Comparison of ENCODE assay signal across 2 cellular contexts in the genomic region with DNA sequence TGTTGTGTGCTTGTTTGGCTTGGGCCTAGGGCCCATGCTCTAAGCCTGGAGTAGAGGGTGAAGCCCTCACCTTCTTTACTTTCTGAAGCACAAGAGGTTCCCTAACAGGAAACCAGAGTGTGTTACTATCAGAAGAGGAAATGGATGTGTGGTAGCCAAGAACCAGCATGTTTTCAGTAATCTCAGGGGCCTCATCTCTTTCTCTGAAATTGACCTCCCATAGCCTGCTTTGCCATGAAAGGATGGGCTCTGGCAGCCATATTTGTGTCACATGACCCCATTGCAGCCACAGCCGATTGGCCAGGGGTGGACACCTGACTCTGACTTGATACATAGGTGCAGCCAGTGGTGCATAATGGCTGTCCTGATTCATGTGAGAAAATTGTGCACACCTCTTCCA.
A peak's percentile ranks its signal among the peaks of the same experiment; 100 is the strongest.
TF ChIP-seq lines count a peak whose summit lies in the region.

No MANE protein-coding gene starts in this region.

TF ChIP-seq in HCT116, 20 proteins besides CTCF, POLR2A, EP300 and RAD21:
- TF ChIP-seq ZFX (IDR thresholded peaks at IDR 0.05), result no peak
- no peak for TF ChIP-seq SRF (IDR thresholded peaks at IDR 0.05; ENCODE audit: low read depth)
- no peak for TF ChIP-seq ELF1 (IDR thresholded peaks at IDR 0.05; ENCODE audit: borderline replicate concordance, low read depth)
- peak; percentile 59 for TF ChIP-seq YY1 (IDR thresholded peaks at IDR 0.05; ENCODE audit: extremely low read depth, insufficient replicate concordance, low read depth, low read length)
- TF ChIP-seq JUND (IDR thresholded peaks at IDR 0.05), result no peak
- no peak for TF ChIP-seq ZNF274 (IDR thresholded peaks at IDR 0.05; ENCODE audit: low read depth, low read length)
TF ChIP-seq in HCT116: peak in this region for 1.

TF ChIP-seq in HepG2, 621 proteins besides CTCF, POLR2A, EP300 and RAD21:
- TF ChIP-seq USF2 (IDR thresholded peaks at IDR 0.05; ENCODE audit: low read depth, low read length) (0 out of 2 replicates have a peak, but pooled peaks have one; percentile 16), USF2 (CRISPR knock-in tag; IDR thresholded peaks at IDR 0.05; ENCODE audit: borderline replicate concordance) (no peak), NFYB (CRISPR knock-in tag; IDR thresholded peaks at IDR 0.05) (peak; percentile 44), RAD51 (IDR thresholded peaks at IDR 0.05; ENCODE audit: borderline replicate concordance) (0 out of 2 replicates have a peak, but pooled peaks have one; percentile 26)
- TF ChIP-seq, protein P1, sequence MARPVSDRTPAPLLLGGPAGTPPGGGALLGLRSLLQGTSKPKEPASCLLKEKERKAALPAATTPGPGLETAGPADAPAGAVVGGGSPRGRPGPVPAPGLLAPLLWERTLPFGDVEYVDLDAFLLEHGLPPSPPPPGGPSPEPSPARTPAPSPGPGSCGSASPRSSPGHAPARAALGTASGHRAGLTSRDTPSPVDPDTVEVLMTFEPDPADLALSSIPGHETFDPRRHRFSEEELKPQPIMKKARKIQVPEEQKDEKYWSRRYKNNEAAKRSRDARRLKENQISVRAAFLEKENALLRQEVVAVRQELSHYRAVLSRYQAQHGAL (CRISPR knock-in tag; IDR thresholded peaks at IDR 0.05; ENCODE audit: not compliant biosample characterization), result no peak
